1 cellular context compared by ENCODE assay signal in genomic region chr6:118893095-118893881, GRCh38.
TF ChIP-seq lines count a peak whose summit lies in the region.

No MANE protein-coding gene starts in this region.

TF ChIP-seq in GM12878, 131 proteins besides CTCF, POLR2A, EP300 and RAD21 (continued from another document):
- no peak for TF ChIP-seq PBX3 (IDR thresholded peaks at IDR 0.05; ENCODE audit: insufficient replicate concordance, low read depth, low read length)
- 0 out of 2 replicates have a peak, but pooled peaks have one; percentile 36 for TF ChIP-seq PML (IDR thresholded peaks at IDR 0.05; ENCODE audit: low read length)
- peak; percentile 23 for TF ChIP-seq KLF5 (IDR thresholded peaks at IDR 0.05; ENCODE audit: partially characterized antibody)
- no peak for TF ChIP-seq BACH1 (IDR thresholded peaks at IDR 0.05; ENCODE audit: borderline replicate concordance)
- no peak for TF ChIP-seq SP1 (IDR thresholded peaks at IDR 0.05; ENCODE audit: low read depth, low read length)
- no peak for TF ChIP-seq ZNF24 (IDR thresholded peaks at IDR 0.05)
- TF ChIP-seq SIN3A (IDR thresholded peaks at IDR 0.05; ENCODE audit: low read depth, low read length): peak; percentile 20; the same call in 1 of the 2 replicates
- TF ChIP-seq WRNIP1 (IDR thresholded peaks at IDR 0.05; ENCODE audit: borderline replicate concordance, low read depth, low read length): no peak
